ENCODE assay signal across 32 cellular contexts in the genomic region with DNA sequence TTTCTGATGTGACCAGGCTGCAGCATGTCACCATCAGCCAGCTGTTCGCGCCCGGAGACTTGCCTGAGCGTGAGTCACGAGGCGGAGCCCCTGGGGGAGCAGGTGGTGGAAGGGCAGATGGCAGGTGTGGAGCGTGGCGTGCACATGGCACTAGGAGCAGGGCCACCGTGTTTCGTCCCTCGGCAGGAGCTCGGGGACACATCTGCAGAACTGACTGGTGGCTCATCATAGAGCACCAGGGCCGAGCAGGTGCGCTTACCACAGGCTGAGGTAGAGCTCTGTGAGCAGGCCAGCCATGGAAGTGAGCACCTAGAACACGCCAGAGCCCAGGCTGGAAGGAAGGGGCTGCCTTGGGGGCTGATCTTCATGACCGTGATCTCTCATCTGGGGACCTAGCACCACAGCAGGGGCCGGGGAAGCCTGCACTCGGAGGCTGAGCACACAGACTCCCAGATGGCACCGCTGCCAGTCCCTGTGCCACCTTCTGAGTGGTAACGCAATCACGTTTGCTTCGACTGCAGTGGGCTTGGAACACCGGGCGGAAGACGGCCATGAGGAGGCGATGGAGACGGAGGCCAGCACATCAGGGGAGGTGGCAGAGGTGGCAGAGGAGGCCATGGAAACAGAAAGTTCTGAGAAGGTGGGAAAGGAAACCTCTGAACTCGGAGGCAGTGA.
A peak's percentile ranks its signal among the peaks of the same experiment; 100 is the strongest.
DNase-seq lines count a peak whose midpoint lies in the region; ATAC-seq and TF ChIP-seq lines count a peak whose summit lies in the region.
"Had no signal": no experiment of that assay in that cellular context is flagged by ENCODE, and none has a peak within 500 bp of the region (broad histone marks: within the 10 kb centered on the region; RNA-seq: fewer than 3 reads in every experiment).

No MANE protein-coding gene starts in this region.

- no peaks in the 10 kb centered on the region for H4K20me1 ChIP-seq in SK-N-SH (ENCODE audit: insufficient read depth)

- peaks cover 72% of the 10 kb centered on the region for H3K36me3 Mint-ChIP-seq in T-helper 2 cell treated with Interferon-gamma antibody and Interleukin-4, amounts not matched to agents 5 μg/mL and 100 μg/mL, for 36 hours (ENCODE audit: low read depth)
- H3K36me3 Mint-ChIP-seq in CD8-positive, alpha-beta T cell = peaks cover 88% of the 10 kb centered on the region
- H3K36me3 Mint-ChIP-seq in activated T-helper 17 cell treated with anti-CD3 and anti-CD28 coated beads, Interleukin-2, amount 50 U/mL, for 72 hours (ENCODE audit: low read depth) = peaks cover 100% of the 10 kb centered on the region

- no peaks in the 10 kb centered on the region for H3K27me3 ChIP-seq in CD8-positive, alpha-beta T cell (ENCODE audit: insufficient read depth, low read length)
- no peaks in the 10 kb centered on the region for H3K27me3 ChIP-seq in SK-N-SH (ENCODE audit: insufficient read depth)
- H3K27me3 ChIP-seq: breast epithelium, heart left ventricle, MG63, right atrium auricular region, suprapubic skin had no signal

- no peak overlapping the region for H3K27ac ChIP-seq in CD8-positive, alpha-beta T cell (ENCODE audit: low read depth, low read length)
- H3K27ac ChIP-seq in SK-N-SH (ENCODE audit: low read depth in 2 of 2, low read length in 1 of 2) = no peak overlapping the region
- H3K27ac ChIP-seq: breast epithelium, coronary artery, heart left ventricle, parathyroid adenoma, right atrium auricular region, suprapubic skin had no signal

- H3K9me3 Mint-ChIP-seq in T-helper 2 cell treated with Interferon-gamma antibody and Interleukin-4, amounts not matched to agents 5 μg/mL and 100 μg/mL, for 36 hours = no peaks in the 10 kb centered on the region
- no peaks in the 10 kb centered on the region for H3K9me3 Mint-ChIP-seq in CD8-positive, alpha-beta T cell
- H3K9me3 Mint-ChIP-seq in activated T-helper 17 cell treated with anti-CD3 and anti-CD28 coated beads, Interleukin-2, amount 50 U/mL, for 72 hours = no peaks in the 10 kb centered on the region
- H3K9me3 Mint-ChIP-seq: activated CD4-positive, alpha-beta memory T cell treated with anti-CD3 and anti-CD28 coated beads, Interleukin-2, amount 10 ng/mL, durations not matched to agents 7 days and 5 days; CD4-positive, alpha-beta T cell; nephron had no signal

- TF ChIP-seq RAD21 in SK-N-SH (IDR thresholded peaks at IDR 0.05; ENCODE audit: low read length) = no peak

- peak overlapping the region; percentile 11 for H3K27ac Mint-ChIP-seq in T-helper 2 cell treated with Interferon-gamma antibody and Interleukin-4, amounts not matched to agents 5 μg/mL and 100 μg/mL, for 36 hours
- peak overlapping the region; percentile 60 for H3K27ac Mint-ChIP-seq in CD8-positive, alpha-beta T cell
- H3K27ac Mint-ChIP-seq in activated T-helper 17 cell treated with anti-CD3 and anti-CD28 coated beads, Interleukin-2, amount 50 U/mL, for 72 hours = peak overlapping the region; percentile 46
- H3K27ac Mint-ChIP-seq: activated CD4-positive, alpha-beta memory T cell treated with anti-CD3 and anti-CD28 coated beads, Interleukin-2, amount 10 ng/mL, durations not matched to agents 7 days and 5 days; CD4-positive, alpha-beta T cell; nephron had no signal

- no peak for TF ChIP-seq CTCF in CD8-positive, alpha-beta T cell (IDR thresholded peaks at IDR 0.05)
- TF ChIP-seq CTCF in SK-N-SH (IDR thresholded peaks at IDR 0.05) = no peak

- H3K27me3 Mint-ChIP-seq in T-helper 2 cell treated with Interferon-gamma antibody and Interleukin-4, amounts not matched to agents 5 μg/mL and 100 μg/mL, for 36 hours (ENCODE audit: low read depth) = no peaks in the 10 kb centered on the region
- H3K27me3 Mint-ChIP-seq in CD8-positive, alpha-beta T cell (ENCODE audit: low read depth) = no peaks in the 10 kb centered on the region
- no peaks in the 10 kb centered on the region for H3K27me3 Mint-ChIP-seq in activated T-helper 17 cell treated with anti-CD3 and anti-CD28 coated beads, Interleukin-2, amount 50 U/mL, for 72 hours
- H3K27me3 Mint-ChIP-seq: activated CD4-positive, alpha-beta memory T cell treated with anti-CD3 and anti-CD28 coated beads, Interleukin-2, amount 10 ng/mL, durations not matched to agents 7 days and 5 days; CD4-positive, alpha-beta T cell had no signal

- H3F3A ChIP-seq in SK-N-SH (replicated peaks; ENCODE audit: insufficient read depth) = peaks cover 3% of the 10 kb centered on the region

- no peak overlapping the region for H3K4me3 Mint-ChIP-seq in T-helper 2 cell treated with Interferon-gamma antibody and Interleukin-4, amounts not matched to agents 5 μg/mL and 100 μg/mL, for 36 hours
- no peak overlapping the region for H3K4me3 Mint-ChIP-seq in CD8-positive, alpha-beta T cell
- H3K4me3 Mint-ChIP-seq in activated T-helper 17 cell treated with anti-CD3 and anti-CD28 coated beads, Interleukin-2, amount 50 U/mL, for 72 hours = no peak overlapping the region
- H3K4me3 Mint-ChIP-seq: activated CD4-positive, alpha-beta memory T cell treated with anti-CD3 and anti-CD28 coated beads, Interleukin-2, amount 10 ng/mL, durations not matched to agents 7 days and 5 days; CD4-positive, alpha-beta T cell; nephron had no signal

- no peaks in the 10 kb centered on the region for H3K4me1 Mint-ChIP-seq in T-helper 2 cell treated with Interferon-gamma antibody and Interleukin-4, amounts not matched to agents 5 μg/mL and 100 μg/mL, for 36 hours (ENCODE audit: low read depth)
- H3K4me1 Mint-ChIP-seq in CD8-positive, alpha-beta T cell (ENCODE audit: low read depth) = no peaks in the 10 kb centered on the region
- peaks cover 16% of the 10 kb centered on the region for H3K4me1 Mint-ChIP-seq in activated T-helper 17 cell treated with anti-CD3 and anti-CD28 coated beads, Interleukin-2, amount 50 U/mL, for 72 hours
- H3K4me1 Mint-ChIP-seq: nephron had no signal

- CTCF ChIA-PET in CD8-positive, alpha-beta T cell (lab: Charles Lee) = no interaction called here
- CTCF ChIA-PET in SK-N-SH (lab: Yijun Ruan, JAX) = interaction anchor here (1.1 kb wide), 1 partner anchor 27 kb away, joined by 5 read pairs; no protein-coding TSS in a partner anchor

- H3K79me2 ChIP-seq in SK-N-SH (ENCODE audit: insufficient read depth) = no peaks in the 10 kb centered on the region

- no peaks in the 10 kb centered on the region for H3K9me3 ChIP-seq in CD8-positive, alpha-beta T cell (ENCODE audit: low read length)
- H3K9me3 ChIP-seq in SK-N-SH = no peaks in the 10 kb centered on the region
- H3K9me3 ChIP-seq: breast epithelium, heart left ventricle, MG63, mucosa of descending colon, right atrium auricular region, suprapubic skin had no signal

- POLR2A ChIA-PET in CD8-positive, alpha-beta T cell (lab: Charles Lee) = no interaction called here
- POLR2A ChIA-PET in SK-N-SH (lab: Yijun Ruan, JAX) = no interaction called here

- no peaks in the 10 kb centered on the region for H3K9me2 ChIP-seq in SK-N-SH

- H3K4me1 ChIP-seq in CD8-positive, alpha-beta T cell (ENCODE audit: insufficient read depth, low read length) = no peaks in the 10 kb centered on the region
- no peaks in the 10 kb centered on the region for H3K4me1 ChIP-seq in SK-N-SH (ENCODE audit: control insufficient read depth in 1 of 2, insufficient read depth in 2 of 2, low read depth in 1 of 2, low read length in 1 of 2)
- H3K4me1 ChIP-seq: breast epithelium, heart left ventricle, right atrium auricular region, suprapubic skin had no signal

- H2AFZ ChIP-seq in SK-N-SH (ENCODE audit: low read depth) = no peak overlapping the region
- H2AFZ ChIP-seq: parathyroid adenoma had no signal

- no peak overlapping the region for H3K4me2 ChIP-seq in SK-N-SH

- H3K4me3 ChIP-seq in CD8-positive, alpha-beta T cell (ENCODE audit: low read depth, low read length) = no peak overlapping the region
- H3K4me3 ChIP-seq in SK-N-SH (ENCODE audit: low read depth in 2 of 2, low read length in 1 of 2) = no peak overlapping the region
- H3K4me3 ChIP-seq: breast epithelium, coronary artery, heart left ventricle, lung, MG63, mucosa of descending colon, right atrium auricular region, suprapubic skin had no signal

- no peak for ATAC-seq in CD8-positive, alpha-beta T cell
- no peak for ATAC-seq in activated T-helper 17 cell treated with anti-CD3 and anti-CD28 coated beads, Interleukin-2, amount 50 U/mL, for 72 hours (replicated peaks)
- ATAC-seq in GM19455 (IDR thresholded peaks at IDR 0.05; ENCODE audit: unreplicated experiment) = no peak
- ATAC-seq: activated CD4-positive, CD25-positive, alpha-beta regulatory T cell treated with anti-CD3 and anti-CD28 coated beads, Interleukin-2, amount 50 U/mL, for 24 hours; mucosa of descending colon; Panc1 had no signal

- TF ChIP-seq EP300 in SK-N-SH (IDR thresholded peaks at IDR 0.05; ENCODE audit: borderline replicate concordance in 1 of 2, low read depth in 1 of 2, low read length in 1 of 2) = no peak

- H3K9ac ChIP-seq in SK-N-SH = no peak overlapping the region
- H3K9ac ChIP-seq: parathyroid adenoma had no signal

- intact Hi-C loops in CD8-positive, alpha-beta T cell (cut with DNase I, micrococcal nuclease) = no loop called here
- intact Hi-C loops in posterior vena cava (cut with DNase I) = loop anchor here in 1 of 2 donors (5.0 kb wide), 1 partner anchor 1721 kb away; no protein-coding TSS in a partner anchor

- peaks cover 83% of the 10 kb centered on the region for H3K36me3 ChIP-seq in CD8-positive, alpha-beta T cell (ENCODE audit: insufficient read depth, low read length)
- H3K36me3 ChIP-seq in SK-N-SH (replicated peaks in 1 of 2; ENCODE audit: control insufficient read depth in 1 of 2, insufficient read depth in 2 of 2, low read length in 1 of 2) = peaks cover 73 to 75% of the 10 kb centered on the region in 2 experiments

- 98% methylated on average over 26 of the region's 28 CpGs for whole genome bisulfite sequencing in SK-N-SH (ENCODE audit: low lambda C conversion rate)

- no peak for DNase-seq in T-helper 2 cell treated with Interferon-gamma antibody and Interleukin-4, amounts not matched to agents 5 μg/mL and 100 μg/mL, for 36 hours (ENCODE audit: low spot score)
- DNase-seq in T-helper 2 cell (no peak), posterior vena cava (ENCODE audit: low spot score) (peak; percentile 70), NK-92 (lab: John Stamatoyannopoulos, UW; ENCODE audit: unreplicated experiment) (no peak), SK-N-SH (no peak)
- no peak for DNase-seq in CD8-positive, alpha-beta T cell
- DNase-seq: activated CD4-positive, alpha-beta memory T cell treated with anti-CD3 and anti-CD28 coated beads, Interleukin-2, amount 10 ng/mL, durations not matched to agents 7 days and 5 days; activated naive CD4-positive, alpha-beta T cell treated with Interleukin-2 at 50 U/mL for 16 hours; foreskin fibroblast; HCEC 1CT; KBM-7; MG63; NCI-H1105 treated with DMSO at 0.1 percent for 48 hours; NCI-H2029; NCI-H2227 treated with DMSO at 0.1 percent for 48 hours; NCI-H526 treated with DMSO at 0.1 percent for 48 hours; stimulated activated CD4-positive, alpha-beta T cell treated with anti-CD3 and anti-CD28 coated beads, Interleukin-15, amount 100 ng/mL, for 24 hours; stimulated activated naive CD4-positive, alpha-beta T cell had no signal

TF ChIP-seq in SK-N-SH, 30 proteins besides CTCF, POLR2A, EP300 and RAD21:
- TF ChIP-seq POLR2AphosphoS5 (IDR thresholded peaks at IDR 0.05; ENCODE audit: low read depth, low read length) (no peak), MXI1 (IDR thresholded peaks at IDR 0.05; ENCODE audit: low read depth, low read length) (no peak), RXRA (IDR thresholded peaks at IDR 0.05; ENCODE audit: borderline replicate concordance, low read depth) (no peak), SMC3 (IDR thresholded peaks at IDR 0.05; ENCODE audit: low read depth, low read length) (no peak)
TF ChIP-seq in SK-N-SH: peak in this region for 0.
